In genomic region chr19:52856540-52857377, GRCh38 we compare ENCODE assay signal across 8 cellular contexts. TPM values are rescaled to one million over a fixed set of nuclear protein-coding genes. Genes with fewer than 3 reads are reported as not detected.
DNase-seq lines count a peak whose midpoint lies in the region; ATAC-seq and TF ChIP-seq lines count a peak whose summit lies in the region.
"Not testable (repeated sequence)": the region's sequence is repeated elsewhere in the genome, so short reads cannot be mapped to it uniquely, and the experiment has no call there.

No MANE protein-coding gene starts in this region.

- H3K9ac ChIP-seq in HUES48 (ENCODE audit: low read depth, low read length) = not testable (repeated sequence)
- peak overlapping the region; percentile 73 to 84 for H3K9ac ChIP-seq in mucosa of rectum (ENCODE audit: low read depth in 1 of 2, low read length in 2 of 2)

- CTCF ChIA-PET in CD8-positive, alpha-beta T cell (lab: Charles Lee) = not testable (repeated sequence)

- not testable (repeated sequence) for TF ChIP-seq CTCF in CD8-positive, alpha-beta T cell (IDR thresholded peaks at IDR 0.05); astrocyte of the cerebellum (IDR thresholded peaks at IDR 0.05; ENCODE audit: low read depth, low read length, missing control alignments); gastroesophageal sphincter (IDR thresholded peaks at IDR 0.05)

- not testable (repeated sequence) for H3K4me1 ChIP-seq in CD8-positive, alpha-beta T cell (ENCODE audit: insufficient read depth, low read length); HUES48 (ENCODE audit: control insufficient read depth, insufficient read depth, low read length); mucosa of rectum (ENCODE audit: control insufficient read depth in 2 of 2, insufficient read depth in 2 of 2, low read length in 2 of 2)
- H3K4me1 ChIP-seq in gastroesophageal sphincter = peaks cover 0 to 20% (median 0%) of the 10 kb centered on the region in 3 donors

- peak overlapping the region; percentile 61 for H3K27ac ChIP-seq in CD8-positive, alpha-beta T cell (ENCODE audit: low read depth, low read length)
- not testable (repeated sequence) for H3K27ac ChIP-seq in HUES48 (ENCODE audit: low read depth, low read length)
- H3K27ac ChIP-seq in gastroesophageal sphincter (peak overlapping the region; percentile 7 to 79 (median 78)), mucosa of rectum (ENCODE audit: low read depth in 2 of 2, low read length in 2 of 2) (peak overlapping the region in 1 of 2 donors; percentile 44)

- H3K4me1 Mint-ChIP-seq in CD8-positive, alpha-beta T cell (ENCODE audit: low read depth) = peaks cover 29% of the 10 kb centered on the region
- H3K4me1 Mint-ChIP-seq in T-helper 1 cell treated with Interleukin-12 subunit alpha and Interleukin-12 subunit beta and Interleukin-4 antibody, amounts not matched to agents 30 μg/mL and 1 μg/mL, for 36 hours (ENCODE audit: low read depth) = not testable (repeated sequence)
- peaks cover 10 to 30% of the 10 kb centered on the region in 2 donors for H3K4me1 Mint-ChIP-seq in stimulated activated naive B cell treated with anti-CD40 and anti-IgM and Interleukin-4, amounts not matched to agents 10 μg/mL and 1 μg/mL and 100 μg/mL, for 72 hours

- TF ChIP-seq EP300 in gastroesophageal sphincter (IDR thresholded peaks at IDR 0.05) = not testable (repeated sequence)

- H3K4me3 Mint-ChIP-seq in CD8-positive, alpha-beta T cell = peak overlapping the region; percentile 94
- peak overlapping the region; percentile 89 for H3K4me3 Mint-ChIP-seq in T-helper 1 cell treated with Interleukin-12 subunit alpha and Interleukin-12 subunit beta and Interleukin-4 antibody, amounts not matched to agents 30 μg/mL and 1 μg/mL, for 36 hours
- H3K4me3 Mint-ChIP-seq in stimulated activated naive B cell treated with anti-CD40 and anti-IgM and Interleukin-4, amounts not matched to agents 10 μg/mL and 1 μg/mL and 100 μg/mL, for 72 hours = peak overlapping the region; percentile 84 to 95

- not testable (repeated sequence) for H3K9me3 ChIP-seq in CD8-positive, alpha-beta T cell (ENCODE audit: low read length); HUES48 (ENCODE audit: control insufficient read depth, insufficient read depth, low read length); gastroesophageal sphincter; mucosa of rectum (ENCODE audit: control insufficient read depth in 2 of 2, low read length in 2 of 2)

- peak in 1 of 7 experiments; percentile 48 for DNase-seq in CD8-positive, alpha-beta T cell
- not testable (repeated sequence) for DNase-seq in astrocyte of the cerebellum (ENCODE audit: low read depth); stimulated activated naive B cell treated with anti-CD40 and anti-IgM and Interleukin-4, amounts not matched to agents 10 μg/mL and 1 μg/mL and 100 μg/mL, for 72 hours

- not testable (repeated sequence) for H3K36me3 ChIP-seq in CD8-positive, alpha-beta T cell (ENCODE audit: insufficient read depth, low read length)
- H3K36me3 ChIP-seq in HUES48 (ENCODE audit: control insufficient read depth, insufficient read depth, low read length) = peaks cover 19% of the 10 kb centered on the region
- peaks cover 0 to 26% of the 10 kb centered on the region in 2 donors for H3K36me3 ChIP-seq in gastroesophageal sphincter
- H3K36me3 ChIP-seq in mucosa of rectum (ENCODE audit: control insufficient read depth in 2 of 2, insufficient read depth in 2 of 2, low read length in 2 of 2) = peaks cover 8 to 16% of the 10 kb centered on the region in 2 donors

- H3K27me3 ChIP-seq in CD8-positive, alpha-beta T cell (ENCODE audit: insufficient read depth, low read length); HUES48 (ENCODE audit: control insufficient read depth, insufficient read depth, low read length); gastroesophageal sphincter; mucosa of rectum (ENCODE audit: control insufficient read depth in 2 of 2, insufficient read depth in 2 of 2, low read length in 2 of 2): not testable (repeated sequence)

- not testable (repeated sequence) for ATAC-seq in CD8-positive, alpha-beta T cell
- ATAC-seq in GM21447 (IDR thresholded peaks at IDR 0.05; ENCODE audit: unreplicated experiment) (peak; percentile 23), gastroesophageal sphincter (peak; percentile 29)
- peak; percentile 34 to 36 for ATAC-seq in stimulated activated naive B cell treated with anti-CD40 and anti-IgM and Interleukin-4, amounts not matched to agents 10 μg/mL and 1 μg/mL and 100 μg/mL, for 72 hours (replicated peaks)

- H3K36me3 Mint-ChIP-seq in CD8-positive, alpha-beta T cell = peaks cover 37% of the 10 kb centered on the region
- H3K36me3 Mint-ChIP-seq in T-helper 1 cell treated with Interleukin-12 subunit alpha and Interleukin-12 subunit beta and Interleukin-4 antibody, amounts not matched to agents 30 μg/mL and 1 μg/mL, for 36 hours (ENCODE audit: low read depth) = peaks cover 35% of the 10 kb centered on the region
- peaks cover 23 to 37% of the 10 kb centered on the region in 2 donors for H3K36me3 Mint-ChIP-seq in stimulated activated naive B cell treated with anti-CD40 and anti-IgM and Interleukin-4, amounts not matched to agents 10 μg/mL and 1 μg/mL and 100 μg/mL, for 72 hours

- POLR2A ChIA-PET in CD8-positive, alpha-beta T cell (lab: Charles Lee) = interaction anchor here (1.2 kb wide), 1 partner anchor 95 kb away, joined by 3 read pairs; no protein-coding TSS in a partner anchor

- in situ Hi-C loops in astrocyte of the cerebellum (cut with HindIII; ENCODE audit: low sequenced_read_pairs) = not testable (repeated sequence)

- H3K4me3 ChIP-seq in CD8-positive, alpha-beta T cell (ENCODE audit: low read depth, low read length) = peak overlapping the region; percentile 61
- H3K4me3 ChIP-seq in HUES48 (ENCODE audit: low read depth, low read length) (peak overlapping the region; percentile 98), astrocyte of the cerebellum (ENCODE audit: low read depth, low read length) (peak overlapping the region; percentile 68), gastroesophageal sphincter (peak overlapping the region; percentile 47 to 65), mucosa of rectum (ENCODE audit: low read length in 2 of 2) (peak overlapping the region; percentile 78 to 89)

- not testable (repeated sequence) for H3K9me3 Mint-ChIP-seq in CD8-positive, alpha-beta T cell; stimulated activated naive B cell treated with anti-CD40 and anti-IgM and Interleukin-4, amounts not matched to agents 10 μg/mL and 1 μg/mL and 100 μg/mL, for 72 hours
- peaks cover 24% of the 10 kb centered on the region for H3K9me3 Mint-ChIP-seq in T-helper 1 cell treated with Interleukin-12 subunit alpha and Interleukin-12 subunit beta and Interleukin-4 antibody, amounts not matched to agents 30 μg/mL and 1 μg/mL, for 36 hours

- 3 to 10% methylated on average over 10 to 16 of the region's 31 CpGs for WGBS in gastroesophageal sphincter (ENCODE audit: low coverage in 1 of 2), 2 donors

- not testable (repeated sequence) for H3K27me3 Mint-ChIP-seq in CD8-positive, alpha-beta T cell (ENCODE audit: low read depth); T-helper 1 cell treated with Interleukin-12 subunit alpha and Interleukin-12 subunit beta and Interleukin-4 antibody, amounts not matched to agents 30 μg/mL and 1 μg/mL, for 36 hours (ENCODE audit: low read depth); stimulated activated naive B cell treated with anti-CD40 and anti-IgM and Interleukin-4, amounts not matched to agents 10 μg/mL and 1 μg/mL and 100 μg/mL, for 72 hours

- not testable (repeated sequence) for TF ChIP-seq POLR2A in gastroesophageal sphincter (IDR thresholded peaks at IDR 0.05)

- peak overlapping the region; percentile 92 for H3K27ac Mint-ChIP-seq in CD8-positive, alpha-beta T cell
- peak overlapping the region; percentile 86 for H3K27ac Mint-ChIP-seq in T-helper 1 cell treated with Interleukin-12 subunit alpha and Interleukin-12 subunit beta and Interleukin-4 antibody, amounts not matched to agents 30 μg/mL and 1 μg/mL, for 36 hours
- H3K27ac Mint-ChIP-seq in stimulated activated naive B cell treated with anti-CD40 and anti-IgM and Interleukin-4, amounts not matched to agents 10 μg/mL and 1 μg/mL and 100 μg/mL, for 72 hours = peak overlapping the region; percentile 92

- intact Hi-C loops in CD8-positive, alpha-beta T cell (cut with DNase I, micrococcal nuclease) = loop anchor here (1.0 to 5.0 kb wide), 8 partner anchors 35 to 541 kb away; partner anchors contain the start of genes ZNF28 (in 2 of the 2), ZNF320 (in 2 of the 2), ZNF816 (in 2 of the 2) and ZNF611 (in 1 of the 2)

RNA-seq across cellular contexts. Expression of gene ZNF468, which starts 0.7 kb away (rescaled TPM):
- total RNA-seq in CD8-positive, alpha-beta T cell = 10 to 100 TPM; 19.0 to 19.8 TPM
- total RNA-seq in gastroesophageal sphincter = 10 to 100 TPM; 10.0 to 17.0 (median 13.2) TPM

RNA-seq across cellular contexts. Expression of gene ZNF28, which starts 35.3 kb away (rescaled TPM):
- 1 to 10 TPM; 1.7 to 3.0 TPM for total RNA-seq in CD8-positive, alpha-beta T cell
- total RNA-seq in gastroesophageal sphincter = 10 to 100 TPM in 2 of 4 donors, 1 to 10 TPM in 2; 6.1 to 25.2 (median 11.1) TPM

RNA-seq across cellular contexts. Expression of gene ZNF320, which starts 40.7 kb away (rescaled TPM):
- total RNA-seq in CD8-positive, alpha-beta T cell = 1 to 10 TPM; 5.5 to 9.5 TPM
- total RNA-seq in gastroesophageal sphincter = 10 to 100 TPM in 2 of 4 donors, 1 to 10 TPM in 2; 8.4 to 16.2 (median 12.1) TPM
